Comparison of ENCODE assay signal across 10 cellular contexts in genomic region chr16:85686912-85687591, GRCh38. TPM values are rescaled to one million over a fixed set of nuclear protein-coding genes. Genes with fewer than 3 reads are reported as not detected.
DNase-seq lines count a peak whose midpoint lies in the region; FAIRE-seq and TF ChIP-seq lines count a peak whose summit lies in the region.
"Had no signal": no experiment of that assay in that cellular context is flagged by ENCODE, and none has a peak within 500 bp of the region (broad histone marks: within the 10 kb centered on the region; RNA-seq: fewer than 3 reads in every experiment).

No MANE protein-coding gene starts in this region.

- H3K27ac ChIP-seq in ACC112 (ENCODE audit: low read depth, low read length) (no peak overlapping the region), iPS-18a (ENCODE audit: low read length) (no peak overlapping the region)

- H3K4me1 ChIP-seq in ACC112 (ENCODE audit: control insufficient read depth, insufficient read depth, low read length, unreplicated experiment) (peaks cover 14% of the 10 kb centered on the region), iPS-18a (ENCODE audit: control insufficient read depth, low read depth, low read length) (no peaks in the 10 kb centered on the region)

- peaks cover 6% of the 10 kb centered on the region; the same call in 1 of the 2 replicates for H3K27me3 ChIP-seq in ACC112 (ENCODE audit: insufficient read depth, low read length)
- H3K27me3 ChIP-seq in iPS-18a (ENCODE audit: control insufficient read depth, insufficient read depth, low read length) = no peaks in the 10 kb centered on the region

- peaks cover 7% of the 10 kb centered on the region for H3K79me2 ChIP-seq in ACC112 (ENCODE audit: control insufficient read depth, insufficient read depth, low read length, unreplicated experiment)

- H3K36me3 ChIP-seq in ACC112 (ENCODE audit: insufficient read depth, low read length) = peaks cover 4% of the 10 kb centered on the region; the same call in 1 of the 2 replicates
- H3K36me3 ChIP-seq in iPS-18a (ENCODE audit: control insufficient read depth, low read depth, low read length) = peaks cover 15% of the 10 kb centered on the region

- no peak overlapping the region for H3K9ac ChIP-seq in iPS-18a (ENCODE audit: low read length)

- no peak overlapping the region for H2AFZ ChIP-seq in ACC112 (ENCODE audit: low read length, unreplicated experiment)

- H3K9me3 Mint-ChIP-seq in T-helper 1 cell treated with Interleukin-12 subunit alpha and Interleukin-12 subunit beta and Interleukin-4 antibody, amounts not matched to agents 30 μg/mL and 1 μg/mL, for 36 hours = no peaks in the 10 kb centered on the region

- peak overlapping the region; percentile 31 for H3K27ac Mint-ChIP-seq in T-helper 1 cell treated with Interleukin-12 subunit alpha and Interleukin-12 subunit beta and Interleukin-4 antibody, amounts not matched to agents 30 μg/mL and 1 μg/mL, for 36 hours

- H3K36me3 Mint-ChIP-seq in T-helper 1 cell treated with Interleukin-12 subunit alpha and Interleukin-12 subunit beta and Interleukin-4 antibody, amounts not matched to agents 30 μg/mL and 1 μg/mL, for 36 hours (ENCODE audit: low read depth) = peaks cover 12% of the 10 kb centered on the region

- peaks cover 22% of the 10 kb centered on the region for H3K4me1 Mint-ChIP-seq in T-helper 1 cell treated with Interleukin-12 subunit alpha and Interleukin-12 subunit beta and Interleukin-4 antibody, amounts not matched to agents 30 μg/mL and 1 μg/mL, for 36 hours (ENCODE audit: low read depth)

- H3K4me3 Mint-ChIP-seq in T-helper 1 cell treated with Interleukin-12 subunit alpha and Interleukin-12 subunit beta and Interleukin-4 antibody, amounts not matched to agents 30 μg/mL and 1 μg/mL, for 36 hours = peak overlapping the region; percentile 80

- peak; percentile 53 for DNase-seq in GM12864 (ENCODE audit: low read depth)
- DNase-seq in GM12891 (ENCODE audit: insufficient read length, low spot score) = no peak
- DNase-seq in foreskin fibroblast = no peak
- DNase-seq in NCI-H1436 (lab: John Stamatoyannopoulos, UW) = no peak
- no peak for DNase-seq in T-helper 9 cell
- DNase-seq: NCI-H446 treated with DMSO at 0.1 percent for 48 hours; stimulated activated naive CD4-positive, alpha-beta T cell had no signal

- no peak for FAIRE-seq in GM12891 (lab: Jason Lieb, UNC)

- TF ChIP-seq CTCF in GM12864 (IDR thresholded peaks at IDR 0.05; ENCODE audit: low read depth, low read length, missing control alignments) (no peak), foreskin fibroblast (IDR thresholded peaks at IDR 0.05; ENCODE audit: low read depth, low read length) (no peak)

- peak overlapping the region; percentile 98; the same call in 1 of the 2 replicates for H3K4me3 ChIP-seq in ACC112 (ENCODE audit: low read depth, low read length)
- peak overlapping the region; percentile 90 for H3K4me3 ChIP-seq in GM12864 (ENCODE audit: low read depth, low read length)
- H3K4me3 ChIP-seq in iPS-18a (ENCODE audit: low read length) = peak overlapping the region; percentile 79
- H3K4me3 ChIP-seq in foreskin fibroblast (ENCODE audit: low read depth in 1 of 2, low read length in 2 of 2) = no peak overlapping the region

- H3K27me3 Mint-ChIP-seq in T-helper 1 cell treated with Interleukin-12 subunit alpha and Interleukin-12 subunit beta and Interleukin-4 antibody, amounts not matched to agents 30 μg/mL and 1 μg/mL, for 36 hours (ENCODE audit: low read depth) = no peaks in the 10 kb centered on the region

- no peak for TF ChIP-seq POLR2A in GM12891 (IDR thresholded peaks at IDR 0.05; ENCODE audit: low read depth, low read length)

- no peaks in the 10 kb centered on the region for H3K9me3 ChIP-seq in iPS-18a (ENCODE audit: control insufficient read depth, low read depth, low read length)

TF ChIP-seq in GM12891, 5 proteins besides CTCF, POLR2A, EP300 and RAD21:
- TF ChIP-seq PAX5 (IDR thresholded peaks at IDR 0.05; ENCODE audit: insufficient read depth, low read length, severe bottlenecking) (no peak), SPI1 (IDR thresholded peaks at IDR 0.05; ENCODE audit: low read depth, low read length) (no peak), TAF1 (IDR thresholded peaks at IDR 0.05; ENCODE audit: low read depth, low read length) (no peak), POLR2AphosphoS5 (IDR thresholded peaks at IDR 0.05; ENCODE audit: low read depth, low read length) (no peak), POU2F2 (IDR thresholded peaks at IDR 0.05; ENCODE audit: low read depth, low read length) (no peak)

RNA-seq across cellular contexts. Expression of gene GINS2, which starts 1.7 kb away (rescaled TPM):
- 21.0 TPM for polyA plus RNA-seq in GM12891 (2012; ENCODE audit: low read depth, missing spikeins)

Comparison
In these comparisons a context has a peak if more than half of its experiments do, and no peak if none do; other contexts are left out.
1. H3K4me3 ChIP-seq: peak in ACC112 (single experiment), GM12864 (single experiment) and iPS-18a (single experiment); none in foreskin fibroblast (0 of 2).